In genomic region chr1:101653482-101653946, GRCh38 we compare ENCODE assay signal across 9 cellular contexts.
DNase-seq lines count a peak whose midpoint lies in the region; ATAC-seq, FAIRE-seq and TF ChIP-seq lines count a peak whose summit lies in the region.
"Had no signal": no experiment of that assay in that cellular context is flagged by ENCODE, and none has a peak within 500 bp of the region (broad histone marks: within the 10 kb centered on the region; RNA-seq: fewer than 3 reads in every experiment).

No MANE protein-coding gene starts in this region.

- ATAC-seq in GM21723 (IDR thresholded peaks at IDR 0.05; ENCODE audit: unreplicated experiment) (no peak), HG02884 (IDR thresholded peaks at IDR 0.05; ENCODE audit: unreplicated experiment) (no peak)

- H3K27ac ChIP-seq in VCaP = no peak overlapping the region
- H3K27ac ChIP-seq: parathyroid adenoma had no signal

- TF ChIP-seq CTCF in D721Med (IDR thresholded peaks at IDR 0.05; ENCODE audit: insufficient read depth, missing control alignments) (peak; percentile 45), VCaP (conservative IDR thresholded peaks at IDR 0.05) (peak; percentile 67)

- DNase-seq in D721Med (ENCODE audit: insufficient read length, low spot score) (no peak), HT1080 (ENCODE audit: low read depth) (peak; percentile 48), islet precursor cell (peak; percentile 67), GM19239 (ENCODE audit: insufficient read length, low spot score) (no peak)
- DNase-seq in activated CD4-positive, alpha-beta T cell treated with anti-CD3 and anti-CD28 coated beads, Interleukin-2, amount 50 U/mL, for 4 hours = no peak

- no peak for FAIRE-seq in D721Med (lab: Jason Lieb, UNC)
- no peak for FAIRE-seq in GM19239 (lab: Jason Lieb, UNC)

Comparison
In these comparisons a context has a peak if more than half of its experiments do, and no peak if none do; other contexts are left out.
1. DNase-seq: peak in HT1080 (single experiment) and islet precursor cell (single experiment); none in D721Med (single experiment), GM19239 (single experiment) and activated CD4-positive, alpha-beta T cell treated with anti-CD3 and anti-CD28 coated beads, Interleukin-2, amount 50 U/mL, for 4 hours (0 of 2).